1 cellular context compared by ENCODE assay signal in genomic region chr12:4858385-4858784, GRCh38.
TF ChIP-seq lines count a peak whose summit lies in the region.

No MANE protein-coding gene starts in this region.

TF ChIP-seq in H1, 55 proteins besides CTCF, POLR2A, EP300 and RAD21:
- TF ChIP-seq POLR2AphosphoS5 (IDR thresholded peaks at IDR 0.05; ENCODE audit: low read depth, low read length) (no peak), CHD2 (IDR thresholded peaks at IDR 0.05; ENCODE audit: low read length) (no peak), RBBP5 (IDR thresholded peaks at IDR 0.05; ENCODE audit: borderline replicate concordance, low read depth, low read length) (no peak), SIN3A (conservative IDR thresholded peaks at IDR 0.05 in 1 of 2, IDR thresholded peaks at IDR 0.05 in 1 of 2; ENCODE audit: low read depth in 1 of 2, low read length in 2 of 2) (0 out of 4 replicates have a peak, but pooled peaks of 1 of the 2 experiments have one; percentile 38), ASH2L (IDR thresholded peaks at IDR 0.05; ENCODE audit: low read length) (no peak), BACH1 (IDR thresholded peaks at IDR 0.05; ENCODE audit: low read length) (no peak), JUND (IDR thresholded peaks at IDR 0.05; ENCODE audit: low read length) (no peak), CTBP2 (IDR thresholded peaks at IDR 0.05; ENCODE audit: borderline replicate concordance, insufficient read depth, insufficient read length, low read length) (no peak), GTF2F1 (IDR thresholded peaks at IDR 0.05; ENCODE audit: borderline replicate concordance, low read depth, low read length) (no peak), CREB1 (IDR thresholded peaks at IDR 0.05) (no peak), SIRT6 (IDR thresholded peaks at IDR 0.05; ENCODE audit: low read length) (no peak), KDM1A (IDR thresholded peaks at IDR 0.05; ENCODE audit: borderline replicate concordance, low read length) (no peak)
- TF ChIP-seq, protein P1, sequence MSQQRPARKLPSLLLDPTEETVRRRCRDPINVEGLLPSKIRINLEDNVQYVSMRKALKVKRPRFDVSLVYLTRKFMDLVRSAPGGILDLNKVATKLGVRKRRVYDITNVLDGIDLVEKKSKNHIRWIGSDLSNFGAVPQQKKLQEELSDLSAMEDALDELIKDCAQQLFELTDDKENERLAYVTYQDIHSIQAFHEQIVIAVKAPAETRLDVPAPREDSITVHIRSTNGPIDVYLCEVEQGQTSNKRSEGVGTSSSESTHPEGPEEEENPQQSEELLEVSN (IDR thresholded peaks at IDR 0.05), result no peak
- TF ChIP-seq, protein P2, sequence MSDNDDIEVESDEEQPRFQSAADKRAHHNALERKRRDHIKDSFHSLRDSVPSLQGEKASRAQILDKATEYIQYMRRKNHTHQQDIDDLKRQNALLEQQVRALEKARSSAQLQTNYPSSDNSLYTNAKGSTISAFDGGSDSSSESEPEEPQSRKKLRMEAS (IDR thresholded peaks at IDR 0.05), result peak; percentile 67
- TF ChIP-seq, protein P3, sequence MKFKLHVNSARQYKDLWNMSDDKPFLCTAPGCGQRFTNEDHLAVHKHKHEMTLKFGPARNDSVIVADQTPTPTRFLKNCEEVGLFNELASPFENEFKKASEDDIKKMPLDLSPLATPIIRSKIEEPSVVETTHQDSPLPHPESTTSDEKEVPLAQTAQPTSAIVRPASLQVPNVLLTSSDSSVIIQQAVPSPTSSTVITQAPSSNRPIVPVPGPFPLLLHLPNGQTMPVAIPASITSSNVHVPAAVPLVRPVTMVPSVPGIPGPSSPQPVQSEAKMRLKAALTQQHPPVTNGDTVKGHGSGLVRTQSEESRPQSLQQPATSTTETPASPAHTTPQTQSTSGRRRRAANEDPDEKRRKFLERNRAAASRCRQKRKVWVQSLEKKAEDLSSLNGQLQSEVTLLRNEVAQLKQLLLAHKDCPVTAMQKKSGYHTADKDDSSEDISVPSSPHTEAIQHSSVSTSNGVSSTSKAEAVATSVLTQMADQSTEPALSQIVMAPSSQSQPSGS (IDR thresholded peaks at IDR 0.05; ENCODE audit: low read length), result no peak
TF ChIP-seq in H1: peak in this region for 2.
